In genomic region chr9:127303830-127304229, GRCh38 we compare ENCODE assay signal across 1 cellular context.
TF ChIP-seq lines count a peak whose summit lies in the region.

No MANE protein-coding gene starts in this region.

TF ChIP-seq in liver, 16 proteins besides CTCF, POLR2A, EP300 and RAD21 (continued from another document):
- peak; percentile 61 for TF ChIP-seq YY1 (IDR thresholded peaks at IDR 0.05)
- peak; percentile 55 for TF ChIP-seq FOXA1 (IDR thresholded peaks at IDR 0.05)
- peak; percentile 71 for TF ChIP-seq FOXA2 (IDR thresholded peaks at IDR 0.05)
- TF ChIP-seq GABPA (IDR thresholded peaks at IDR 0.05 in 1 of 2, conservative IDR thresholded peaks at IDR 0.05 in 1 of 2): no peak
- peak in 1 of 2 donors; percentile 42 for TF ChIP-seq JUND (IDR thresholded peaks at IDR 0.05)
- no peak for TF ChIP-seq HNF4G (IDR thresholded peaks at IDR 0.05)
- peak; percentile 41 to 42 for TF ChIP-seq HNF4A (conservative IDR thresholded peaks at IDR 0.05)
- peak; percentile 69 to 81 for TF ChIP-seq RXRA (IDR thresholded peaks at IDR 0.05)
- TF ChIP-seq NR2F2 (IDR thresholded peaks at IDR 0.05): no peak
- peak; percentile 57 for TF ChIP-seq SP1 (IDR thresholded peaks at IDR 0.05)
- no peak for TF ChIP-seq EGR1 (IDR thresholded peaks at IDR 0.05; ENCODE audit: low read depth in 2 of 2)
- no peak for TF ChIP-seq TAF1 (conservative IDR thresholded peaks at IDR 0.05)
- no peak for TF ChIP-seq ATF3 (IDR thresholded peaks at IDR 0.05)
